1 cellular context compared by ENCODE assay signal in the genomic region with DNA sequence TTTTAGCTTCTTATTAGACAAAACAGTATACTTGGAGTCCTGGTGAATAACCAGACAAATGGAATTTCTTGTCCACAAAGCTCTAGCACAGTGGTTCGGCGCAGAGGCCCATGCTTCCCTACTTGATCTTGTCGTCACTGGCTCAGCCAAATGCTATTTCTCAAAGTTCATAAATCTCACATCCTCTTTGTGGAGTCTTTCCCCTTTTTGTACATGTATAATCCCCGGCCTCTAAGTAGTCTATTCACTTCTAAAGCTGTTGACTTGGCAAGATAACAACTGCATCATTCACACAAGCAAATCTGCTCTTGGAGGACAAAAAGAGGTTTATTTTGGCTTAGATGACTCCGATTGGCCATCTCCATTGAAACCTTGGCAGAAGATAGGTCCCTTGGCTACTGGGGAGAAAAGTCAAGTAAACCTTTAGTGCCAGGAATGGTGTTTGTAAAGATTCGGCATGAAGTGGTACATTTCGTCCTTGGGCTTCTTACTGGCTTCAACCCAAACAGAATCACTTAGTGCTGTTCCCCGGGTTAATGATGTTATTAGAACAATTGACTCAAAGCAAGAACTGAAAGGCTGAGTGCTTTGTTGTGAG.
TF ChIP-seq lines count a peak whose summit lies in the region.

No MANE protein-coding gene starts in this region.

TF ChIP-seq in SK-N-SH, 30 proteins besides CTCF, POLR2A, EP300 and RAD21 (continued from another document):
- TF ChIP-seq, protein P1, sequence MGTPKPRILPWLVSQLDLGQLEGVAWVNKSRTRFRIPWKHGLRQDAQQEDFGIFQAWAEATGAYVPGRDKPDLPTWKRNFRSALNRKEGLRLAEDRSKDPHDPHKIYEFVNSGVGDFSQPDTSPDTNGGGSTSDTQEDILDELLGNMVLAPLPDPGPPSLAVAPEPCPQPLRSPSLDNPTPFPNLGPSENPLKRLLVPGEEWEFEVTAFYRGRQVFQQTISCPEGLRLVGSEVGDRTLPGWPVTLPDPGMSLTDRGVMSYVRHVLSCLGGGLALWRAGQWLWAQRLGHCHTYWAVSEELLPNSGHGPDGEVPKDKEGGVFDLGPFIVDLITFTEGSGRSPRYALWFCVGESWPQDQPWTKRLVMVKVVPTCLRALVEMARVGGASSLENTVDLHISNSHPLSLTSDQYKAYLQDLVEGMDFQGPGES (IDR thresholded peaks at IDR 0.05; ENCODE audit: low read depth, low read length): no peak
- TF ChIP-seq, protein P2, sequence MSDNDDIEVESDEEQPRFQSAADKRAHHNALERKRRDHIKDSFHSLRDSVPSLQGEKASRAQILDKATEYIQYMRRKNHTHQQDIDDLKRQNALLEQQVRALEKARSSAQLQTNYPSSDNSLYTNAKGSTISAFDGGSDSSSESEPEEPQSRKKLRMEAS (IDR thresholded peaks at IDR 0.05; ENCODE audit: low read depth): no peak
- TF ChIP-seq FOXM1 (IDR thresholded peaks at IDR 0.05; ENCODE audit: low read depth): no peak
- TF ChIP-seq, protein P3, sequence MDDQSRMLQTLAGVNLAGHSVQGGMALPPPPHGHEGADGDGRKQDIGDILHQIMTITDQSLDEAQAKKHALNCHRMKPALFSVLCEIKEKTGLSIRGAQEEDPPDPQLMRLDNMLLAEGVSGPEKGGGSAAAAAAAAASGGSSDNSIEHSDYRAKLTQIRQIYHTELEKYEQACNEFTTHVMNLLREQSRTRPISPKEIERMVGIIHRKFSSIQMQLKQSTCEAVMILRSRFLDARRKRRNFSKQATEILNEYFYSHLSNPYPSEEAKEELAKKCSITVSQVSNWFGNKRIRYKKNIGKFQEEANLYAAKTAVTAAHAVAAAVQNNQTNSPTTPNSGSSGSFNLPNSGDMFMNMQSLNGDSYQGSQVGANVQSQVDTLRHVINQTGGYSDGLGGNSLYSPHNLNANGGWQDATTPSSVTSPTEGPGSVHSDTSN (IDR thresholded peaks at IDR 0.05): no peak
- no peak for TF ChIP-seq SMC3 (IDR thresholded peaks at IDR 0.05; ENCODE audit: low read depth, low read length)
- no peak for TF ChIP-seq GABPA (IDR thresholded peaks at IDR 0.05; ENCODE audit: low read depth)
- TF ChIP-seq CHD2 (IDR thresholded peaks at IDR 0.05; ENCODE audit: low read length, partially characterized antibody): no peak
